8 cellular contexts compared by ENCODE assay signal in the genomic region with DNA sequence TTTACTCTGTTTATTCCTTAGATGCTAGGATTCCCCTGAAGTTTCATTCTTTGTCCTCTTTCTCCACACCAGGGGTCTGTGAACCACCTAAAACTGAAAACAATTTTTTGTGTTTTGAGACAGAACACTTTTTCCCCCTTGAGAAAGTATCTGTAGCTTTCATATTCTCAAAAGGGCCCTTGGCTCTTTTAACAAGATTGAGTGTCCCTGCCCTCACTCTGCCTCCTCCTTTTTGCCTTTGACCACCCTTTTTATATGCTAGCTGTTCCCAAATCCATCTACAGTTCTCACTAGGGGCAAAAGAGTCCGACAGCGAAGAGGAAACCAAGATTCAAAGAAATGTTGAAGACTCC. TPM values are rescaled to one million over a fixed set of nuclear protein-coding genes. Genes with fewer than 3 reads are reported as not detected.
DNase-seq lines count a peak whose midpoint lies in the region; ATAC-seq and TF ChIP-seq lines count a peak whose summit lies in the region.

No MANE protein-coding gene starts in this region.

- H3K9me3 ChIP-seq in tibial nerve = no peaks in the 10 kb centered on the region

- peak overlapping the region; percentile 90 to 99 (median 95) for H3K27ac ChIP-seq in tibial nerve

- peak overlapping the region; percentile 91 to 92 for H3K4me3 Mint-ChIP-seq in activated T-cell treated with anti-CD3 and anti-CD28 coated beads, Interleukin-2, amount 50 U/mL, for 72 hours

- in situ Hi-C loops in astrocyte of the spinal cord (cut with HindIII; ENCODE audit: low sequenced_read_pairs) = no loop called here

- TF ChIP-seq POLR2A in lower leg skin (IDR thresholded peaks at IDR 0.05) (no peak), tibial nerve (IDR thresholded peaks at IDR 0.05) (no peak)

- peak overlapping the region; percentile 82 for H3K27ac Mint-ChIP-seq in activated T-cell treated with anti-CD3 and anti-CD28 coated beads, Interleukin-2, amount 50 U/mL, for 72 hours

- no peak for DNase-seq in activated T-cell treated with anti-CD3 and anti-CD28 coated beads, Interleukin-2, amount 50 U/mL, for 72 hours
- DNase-seq in activated T-cell treated with anti-CD3 and anti-CD28 coated beads, Interleukin-2, amount 50 U/mL, for 1 hour = no peak
- no peak for DNase-seq in astrocyte of the spinal cord (ENCODE audit: low read depth, low spot score)
- DNase-seq in lower leg skin (ENCODE audit: low spot score in 2 of 2) = no peak
- DNase-seq in tibial nerve (ENCODE audit: low spot score in 2 of 2) = no peak
- DNase-seq in HCEC 1CT = no peak
- no peak for DNase-seq in ureter (ENCODE audit: low spot score)
- DNase-seq in inferior parietal cortex (ENCODE audit: extremely low spot score) = no peak

- no peaks in the 10 kb centered on the region for H3K27me3 ChIP-seq in tibial nerve

- no peaks in the 10 kb centered on the region for H3K27me3 Mint-ChIP-seq in activated T-cell treated with anti-CD3 and anti-CD28 coated beads, Interleukin-2, amount 50 U/mL, for 72 hours (ENCODE audit: low read depth)

- H3K36me3 Mint-ChIP-seq in activated T-cell treated with anti-CD3 and anti-CD28 coated beads, Interleukin-2, amount 50 U/mL, for 72 hours (ENCODE audit: insufficient read depth in 2 of 2) = peaks cover 8 to 12% of the 10 kb centered on the region in 2 donors

- peaks cover 0 to 51% (median 8%) of the 10 kb centered on the region in 4 donors for H3K4me1 ChIP-seq in tibial nerve

- ATAC-seq in activated T-cell treated with anti-CD3 and anti-CD28 coated beads, Interleukin-2, amount 50 U/mL, for 72 hours (replicated peaks in 1 of 2) = no peak

- WGBS in lower leg skin, 2 donors = 6 to 15% methylated on average over 2 of the region's 2 CpGs
- 4 to 7% methylated on average over 2 of the region's 2 CpGs for WGBS in tibial nerve, 2 donors

- H3K36me3 ChIP-seq in tibial nerve = peaks cover 0 to 7% (median 0%) of the 10 kb centered on the region in 3 donors

- H3K4me3 ChIP-seq in astrocyte of the spinal cord (ENCODE audit: low read depth, low read length) = peak overlapping the region; percentile 55
- H3K4me3 ChIP-seq in lower leg skin (ENCODE audit: low read depth, poor library complexity, severe bottlenecking) = peak overlapping the region; percentile 41
- peak overlapping the region; percentile 58 to 100 (median 92) for H3K4me3 ChIP-seq in tibial nerve

- H3K4me1 Mint-ChIP-seq in activated T-cell treated with anti-CD3 and anti-CD28 coated beads, Interleukin-2, amount 50 U/mL, for 72 hours (ENCODE audit: low read depth) = peaks cover 34% of the 10 kb centered on the region

- peaks cover 0 to 4% of the 10 kb centered on the region in 2 donors for H3K9me3 Mint-ChIP-seq in activated T-cell treated with anti-CD3 and anti-CD28 coated beads, Interleukin-2, amount 50 U/mL, for 72 hours

- TF ChIP-seq CTCF in astrocyte of the spinal cord (IDR thresholded peaks at IDR 0.05; ENCODE audit: low read depth, low read length) = no peak
- TF ChIP-seq CTCF in lower leg skin (IDR thresholded peaks at IDR 0.05) = no peak
- no peak for TF ChIP-seq CTCF in tibial nerve (IDR thresholded peaks at IDR 0.05)

- intact Hi-C loops in lower leg skin (cut with DNase I; ENCODE audit: low total_unique reads) = no loop called here

- no peak for TF ChIP-seq EP300 in tibial nerve (IDR thresholded peaks at IDR 0.05)

RNA-seq across cellular contexts. Expression of a gene that starts 0.9 kb away (rescaled TPM):
- 10 to 100 TPM; 28.8 to 32.0 TPM for total RNA-seq in activated T-cell treated with anti-CD3 and anti-CD28 coated beads, Interleukin-2, amount 50 U/mL, for 72 hours
- total RNA-seq in lower leg skin (10 to 100 TPM; 33.8 to 67.8 (median 51.2) TPM), tibial nerve (100 to 1,000 TPM; 195 to 367 (median 212) TPM), ureter (62.2 TPM)

Comparison
In these comparisons a context has a peak if more than half of its experiments do, and no peak if none do; other contexts are left out.
1. H3K4me3 ChIP-seq: peak in every context shown above with its lines; median percentile 92 in tibial nerve; 55 in astrocyte of the spinal cord; 41 in lower leg skin.